25 cellular contexts compared by ENCODE assay signal in the genomic region with DNA sequence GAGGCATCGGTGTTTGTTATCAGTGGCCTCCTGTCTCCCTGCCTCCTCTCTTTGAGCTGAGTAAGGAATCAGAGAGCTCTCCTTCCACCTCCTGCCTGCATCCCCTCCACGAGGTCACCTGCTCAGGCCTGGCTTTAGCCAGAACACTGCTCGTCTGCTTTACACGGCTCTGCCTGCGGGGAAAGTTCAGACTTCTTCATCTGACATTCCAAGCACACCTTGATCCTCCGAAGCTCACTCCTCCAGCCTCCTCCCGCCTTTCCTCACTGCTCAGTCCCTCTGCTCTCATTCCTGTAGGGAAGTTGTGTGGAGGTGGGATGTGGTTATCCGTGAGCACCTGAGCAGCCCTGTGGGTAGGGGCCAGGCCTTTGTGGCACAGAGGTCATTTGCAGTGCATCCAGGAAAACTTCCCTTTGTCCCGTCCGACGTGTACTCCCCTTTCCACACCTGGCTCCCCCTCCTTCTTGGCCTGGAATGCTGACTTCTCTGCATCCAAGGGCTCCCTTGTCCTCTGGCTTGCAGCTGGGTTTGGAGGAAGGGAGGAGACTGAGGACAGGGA. TPM values are rescaled to one million over a fixed set of nuclear protein-coding genes. Genes with fewer than 3 reads are reported as not detected.
DNase-seq lines count a peak whose midpoint lies in the region; ATAC-seq and TF ChIP-seq lines count a peak whose summit lies in the region.
"Had no signal": no experiment of that assay in that cellular context is flagged by ENCODE, and none has a peak within 500 bp of the region (broad histone marks: within the 10 kb centered on the region; RNA-seq: fewer than 3 reads in every experiment).

No MANE protein-coding gene starts in this region.

- TF ChIP-seq CTCF in GM23338 (conservative IDR thresholded peaks at IDR 0.05; ENCODE audit: low read depth in 2 of 2) = no peak
- no peak for TF ChIP-seq CTCF in WTC11 (IDR thresholded peaks at IDR 0.05)
- TF ChIP-seq CTCF in progenitor cell of endocrine pancreas (IDR thresholded peaks at IDR 0.05; ENCODE audit: unreplicated experiment) = no peak

- H3K27me3 Mint-ChIP-seq in GM23338 (ENCODE audit: insufficient read depth, low read depth, poor library complexity) (peaks cover 40% of the 10 kb centered on the region), WTC11 (ENCODE audit: low read depth) (peaks cover 52% of the 10 kb centered on the region), progenitor cell of endocrine pancreas (peaks cover 49% of the 10 kb centered on the region)
- H3K27me3 Mint-ChIP-seq: stimulated activated naive CD8-positive, alpha-beta T cell treated with anti-CD3 and anti-CD28 coated beads, Interleukin-15, Interleukin-2, amounts not matched to agents 100 ng/mL and 50 ng/mL, for 24 hours had no signal

- peaks cover 7% of the 10 kb centered on the region; the same call in 1 of the 2 replicates for H3F3A ChIP-seq in GM23338 (replicated peaks; ENCODE audit: low read depth)

- peak overlapping the region; percentile 54 for H3K4me3 ChIP-seq in GM23338
- H3K4me3 ChIP-seq in iPS-15b (ENCODE audit: low read depth, low read length) = peak overlapping the region; percentile 52
- H3K4me3 ChIP-seq: esophagus muscularis mucosa, gastroesophageal sphincter, left lung, prostate gland, tibial artery had no signal

- H3K27ac ChIP-seq in GM23338 (ENCODE audit: low read depth) = no peak overlapping the region
- H3K27ac ChIP-seq: esophagus muscularis mucosa, gastroesophageal sphincter, left lung, prostate gland, tibial artery had no signal

- no peak overlapping the region for H3K9ac ChIP-seq in iPS-15b (ENCODE audit: low read depth, low read length)

- H3K27me3 ChIP-seq in GM23338 (ENCODE audit: insufficient read depth) (peaks cover 41% of the 10 kb centered on the region), iPS-15b (ENCODE audit: control insufficient read depth, insufficient read depth, low read length) (peaks cover 43% of the 10 kb centered on the region)

- no peaks in the 10 kb centered on the region for H3K9me3 ChIP-seq in iPS-15b (ENCODE audit: control insufficient read depth, insufficient read depth, low read length)
- H3K9me3 ChIP-seq: esophagus muscularis mucosa, gastroesophageal sphincter, left lung, prostate gland, tibial artery had no signal

- no peaks in the 10 kb centered on the region for H3K9me3 Mint-ChIP-seq in GM23338
- H3K9me3 Mint-ChIP-seq in WTC11 = peaks cover 7% of the 10 kb centered on the region
- peaks cover 4% of the 10 kb centered on the region for H3K9me3 Mint-ChIP-seq in progenitor cell of endocrine pancreas (ENCODE audit: low read depth)
- H3K9me3 Mint-ChIP-seq: mesothelial cell of epicardium had no signal

- H3K4me1 ChIP-seq in GM23338 (ENCODE audit: insufficient read depth) (peaks cover 61% of the 10 kb centered on the region), iPS-15b (ENCODE audit: control insufficient read depth, insufficient read depth, low read length) (peaks cover 22% of the 10 kb centered on the region)

- peak overlapping the region; percentile 83 for H3K4me2 ChIP-seq in GM23338

- H3K9me2 ChIP-seq in GM23338 (ENCODE audit: insufficient read depth) = no peaks in the 10 kb centered on the region; the same call in 1 of the 2 replicates

- no peaks in the 10 kb centered on the region; the same call in 1 of the 2 replicates for H3K36me3 ChIP-seq in GM23338 (ENCODE audit: insufficient read depth)
- no peaks in the 10 kb centered on the region for H3K36me3 ChIP-seq in iPS-15b (ENCODE audit: control insufficient read depth, insufficient read depth, low read length)
- H3K36me3 ChIP-seq: esophagus muscularis mucosa, gastroesophageal sphincter, left lung, prostate gland, tibial artery had no signal

- ATAC-seq in GM23338 (peak; percentile 56), WTC11 (peak; percentile 35), GM21360 (IDR thresholded peaks at IDR 0.05; ENCODE audit: unreplicated experiment) (no peak)
- ATAC-seq: gastroesophageal sphincter, HepG2, left lung had no signal

- no peaks in the 10 kb centered on the region for H3K79me2 ChIP-seq in GM23338 (replicated peaks; ENCODE audit: insufficient read depth)

- no peaks in the 10 kb centered on the region; the same call in 2 of the 3 replicates for H3K36me3 Mint-ChIP-seq in GM23338 (ENCODE audit: low read depth)
- H3K36me3 Mint-ChIP-seq in WTC11 = 0 out of 2 replicates have a peak, but pooled peaks cover 2% of the 10 kb centered on the region
- no peaks in the 10 kb centered on the region for H3K36me3 Mint-ChIP-seq in progenitor cell of endocrine pancreas (ENCODE audit: insufficient read depth)
- H3K36me3 Mint-ChIP-seq: mesothelial cell of epicardium had no signal

- H3K4me1 Mint-ChIP-seq in GM23338 (peaks cover 68% of the 10 kb centered on the region), WTC11 (peaks cover 79% of the 10 kb centered on the region), progenitor cell of endocrine pancreas (ENCODE audit: low read depth) (peaks cover 43% of the 10 kb centered on the region)

- H3K27ac Mint-ChIP-seq in GM23338 (no peak overlapping the region), WTC11 (no peak overlapping the region), progenitor cell of endocrine pancreas (peak overlapping the region; percentile 65)
- H3K27ac Mint-ChIP-seq: mesothelial cell of epicardium; stimulated activated naive CD8-positive, alpha-beta T cell treated with anti-CD3 and anti-CD28 coated beads, Interleukin-15, Interleukin-2, amounts not matched to agents 100 ng/mL and 50 ng/mL, for 24 hours had no signal

- H4K20me1 ChIP-seq in GM23338 (replicated peaks; ENCODE audit: insufficient read depth) = no peaks in the 10 kb centered on the region

- H2AFZ ChIP-seq in GM23338 = peak overlapping the region; percentile 95

- POLR2A ChIA-PET in WTC11 (lab: Charles Lee) = interaction anchor here (0.7 to 1.3 kb wide), 5 partner anchors 13 to 188 kb away, joined by 3 to 4 read pairs (median 4); a partner anchor contains a TSS

- H3K4me3 Mint-ChIP-seq in GM23338 (peak overlapping the region; percentile 66), WTC11 (peak overlapping the region; percentile 53), progenitor cell of endocrine pancreas (ENCODE audit: low read depth) (peak overlapping the region; percentile 4)
- H3K4me3 Mint-ChIP-seq: mesothelial cell of epicardium; stimulated activated naive CD8-positive, alpha-beta T cell treated with anti-CD3 and anti-CD28 coated beads, Interleukin-15, Interleukin-2, amounts not matched to agents 100 ng/mL and 50 ng/mL, for 24 hours had no signal

- CTCF ChIA-PET in WTC11 (lab: Charles Lee) = interaction anchor here (0.9 to 3.4 kb wide), 11 partner anchors 12 to 187 kb away, joined by 3 to 23 read pairs (median 4); no protein-coding TSS in a partner anchor

- DNase-seq in GM23338 (ENCODE audit: low spot score) (peak; percentile 83), WTC11 (ENCODE audit: low spot score) (peak; percentile 40), progenitor cell of endocrine pancreas (ENCODE audit: low spot score, unreplicated experiment) (no peak), T-helper 1 cell (no peak), DMS53 (lab: John Stamatoyannopoulos, UW) (no peak)
- DNase-seq: activated CD4-positive, alpha-beta T cell treated with anti-CD3 and anti-CD28 coated beads for 4 hours; activated CD8-positive, alpha-beta memory T cell treated with anti-CD3 and anti-CD28 coated beads, Interleukin-2, amount 50 U/mL, for 4 hours; activated gamma-delta T cell treated with Interleukin-2 at 50 U/mL for 16 hours; amniotic stem cell; left lung; NCI-H1417 treated with DMSO at 0.1 percent for 48 hours; NCI-H2107; NCI-H524 treated with DMSO at 0.1 percent for 48 hours; Right ventricle myocardium superior; stimulated activated CD4-positive, alpha-beta T cell treated with anti-CD3 and anti-CD28 coated beads, Interleukin-1b, Interleukin-23, amount 100 ng/mL, for 48 hours; SW 1271; tibial artery had no signal

TF ChIP-seq in WTC11, 78 proteins besides CTCF, POLR2A, EP300 and RAD21:
- TF ChIP-seq TEAD1 (CRISPR knock-in tag; IDR thresholded peaks at IDR 0.05) (peak; percentile 90; the same call in 1 of the 2 replicates), TEAD4 (CRISPR knock-in tag; IDR thresholded peaks at IDR 0.05) (peak; percentile 78; the same call in 1 of the 2 replicates), GRHL2 (CRISPR knock-in tag; IDR thresholded peaks at IDR 0.05; ENCODE audit: insufficient replicate concordance, severe bottlenecking) (no peak), FOXP1 (CRISPR knock-in tag; IDR thresholded peaks at IDR 0.05; ENCODE audit: borderline replicate concordance) (peak; percentile 60; the same call in 1 of the 2 replicates)
- TF ChIP-seq, protein P1, sequence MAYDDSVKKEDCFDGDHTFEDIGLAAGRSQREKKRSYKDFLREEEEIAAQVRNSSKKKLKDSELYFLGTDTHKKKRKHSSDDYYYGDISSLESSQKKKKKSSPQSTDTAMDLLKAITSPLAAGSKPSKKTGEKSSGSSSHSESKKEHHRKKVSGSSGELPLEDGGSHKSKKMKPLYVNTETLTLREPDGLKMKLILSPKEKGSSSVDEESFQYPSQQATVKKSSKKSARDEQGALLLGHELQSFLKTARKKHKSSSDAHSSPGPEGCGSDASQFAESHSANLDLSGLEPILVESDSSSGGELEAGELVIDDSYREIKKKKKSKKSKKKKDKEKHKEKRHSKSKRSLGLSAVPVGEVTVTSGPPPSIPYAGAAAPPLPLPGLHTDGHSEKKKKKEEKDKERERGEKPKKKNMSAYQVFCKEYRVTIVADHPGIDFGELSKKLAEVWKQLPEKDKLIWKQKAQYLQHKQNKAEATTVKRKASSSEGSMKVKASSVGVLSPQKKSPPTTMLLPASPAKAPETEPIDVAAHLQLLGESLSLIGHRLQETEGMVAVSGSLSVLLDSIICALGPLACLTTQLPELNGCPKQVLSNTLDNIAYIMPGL (CRISPR knock-in tag; IDR thresholded peaks at IDR 0.05) = no peak

RNA-seq across cellular contexts. Expression of a gene that starts 12.8 kb away (rescaled TPM):
- total RNA-seq in GM23338 (2014; rRNA removed; shearing (Covaris generic)) = 17.6 and 18.0 TPM in 2 replicates
- polyA plus RNA-seq in GM23338 (2016; fragmentation: Nextera tagmentation; extraction: Ambion mirVana) = 21.1 and 21.4 TPM in 2 replicates
- total RNA-seq in WTC11 (2021) (19.1 to 21.6 TPM (median 19.9 TPM) in 3 replicates), progenitor cell of endocrine pancreas (44.1 and 44.9 TPM in 2 replicates)

Comparison
In these comparisons a context has a peak if more than half of its experiments do, and no peak if none do; other contexts are left out.
1. DNase-seq: peak in GM23338 (single experiment) and WTC11 (single experiment); none in progenitor cell of endocrine pancreas (single experiment), T-helper 1 cell (0 of 5) and DMS53 (single experiment).
2. H3K4me3 Mint-ChIP-seq: peak in every context shown above with its lines; median percentile 66 in GM23338; 53 in WTC11; 4 in progenitor cell of endocrine pancreas.